19 cellular contexts compared by ENCODE assay signal in genomic region chr2:181862583-181863281, GRCh38. TPM values are rescaled to one million over a fixed set of nuclear protein-coding genes. Genes with fewer than 3 reads are reported as not detected.
DNase-seq lines count a peak whose midpoint lies in the region; ATAC-seq and TF ChIP-seq lines count a peak whose summit lies in the region.
"Had no signal": no experiment of that assay in that cellular context is flagged by ENCODE, and none has a peak within 500 bp of the region (broad histone marks: within the 10 kb centered on the region; RNA-seq: fewer than 3 reads in every experiment).

No MANE protein-coding gene starts in this region.

- H3K27ac ChIP-seq in PC-9 (no peak overlapping the region), body of pancreas (peak overlapping the region; percentile 67 to 88 (median 77)), neuronal stem cell (replicated peaks; ENCODE audit: low read length) (no peak overlapping the region), coronary artery (no peak overlapping the region)
- H3K27ac ChIP-seq: BLaER1, C4-2B had no signal

- H3K23ac ChIP-seq in neuronal stem cell (ENCODE audit: low read depth, low read length, poor library complexity): no peak overlapping the region

- H2BK15ac ChIP-seq in neuronal stem cell (ENCODE audit: low read length): no peak overlapping the region

- H2AFZ ChIP-seq in PC-9 (peak overlapping the region; percentile 10; the same call in 1 of the 2 replicates), neuronal stem cell (ENCODE audit: low read length) (peak overlapping the region; percentile 58)

- H3K18ac ChIP-seq in neuronal stem cell (ENCODE audit: low read length): no peak overlapping the region

- no peaks in the 10 kb centered on the region for H3K9me2 ChIP-seq in PC-9 (ENCODE audit: insufficient read depth)

- no TSS peak for BruUV-seq in PC-9 (replicated peaks; lab: Mats Ljungman, UMichigan)

- DNase-seq in PC-9 (no peak), body of pancreas (peak in 1 of 4 donors; percentile 51), neuronal stem cell (ENCODE audit: low spot score) (no peak), coronary artery (ENCODE audit: low spot score) (no peak), AG08396 (ENCODE audit: low spot score) (no peak), HuH-7 (ENCODE audit: low spot score) (no peak)
- DNase-seq: Caco-2; CD4-positive, CD25-positive, alpha-beta regulatory T cell; CD8-positive, alpha-beta T cell; DMS153; DMS79; EL; GDM1; GOT3; H7; HCEC 1CT had no signal

- H3K27me3 ChIP-seq in PC-9 (ENCODE audit: insufficient read depth, low read depth) (no peaks in the 10 kb centered on the region), body of pancreas (no peaks in the 10 kb centered on the region), neuronal stem cell (ENCODE audit: control insufficient read depth in 3 of 3, insufficient read depth in 3 of 3, low read depth in 1 of 3, low read length in 3 of 3) (no peaks in the 10 kb centered on the region)
- H3K27me3 ChIP-seq: BLaER1 had no signal

- H2BK5ac ChIP-seq in neuronal stem cell (ENCODE audit: low read length): no peak overlapping the region

- POLR2A ChIA-PET in PC-9 (lab: Charles Lee; ENCODE audit: unreplicated experiment): no interaction called here

- no peaks in the 10 kb centered on the region for H3F3A ChIP-seq in PC-9 (ENCODE audit: insufficient read depth, low read depth)

- H3K4me1 ChIP-seq in PC-9 (replicated peaks; ENCODE audit: insufficient read depth) (peaks cover 2% of the 10 kb centered on the region; the same call in 1 of the 2 replicates), body of pancreas (peaks cover 62% of the 10 kb centered on the region), neuronal stem cell (ENCODE audit: control insufficient read depth in 2 of 2, insufficient read depth in 1 of 2, low read depth in 1 of 2, low read length in 2 of 2) (peaks cover 0 to 5% of the 10 kb centered on the region in 2 donors)
- H3K4me1 ChIP-seq: BLaER1, Caco-2 had no signal

- no peaks in the 10 kb centered on the region for H3K79me2 ChIP-seq in PC-9 (ENCODE audit: low read depth)

- intact Hi-C loops in PC-9 (cut with micrococcal nuclease; ENCODE audit: unreplicated experiment) (no loop called here), body of pancreas (cut with DNase I) (no loop called here)

- no peak overlapping the region for H4K8ac ChIP-seq in neuronal stem cell (ENCODE audit: low read depth, low read length)

- no peak overlapping the region for H4K91ac ChIP-seq in neuronal stem cell (ENCODE audit: low read depth, low read length, poor library complexity)

- no peak overlapping the region for H2BK12ac ChIP-seq in neuronal stem cell (ENCODE audit: low read length)

- CTCF ChIA-PET in PC-9 (lab: Charles Lee): no interaction called here

- H3K4me3 ChIP-seq in PC-9 (no peak overlapping the region), body of pancreas (no peak overlapping the region), neuronal stem cell (ENCODE audit: low read length in 2 of 2) (no peak overlapping the region), coronary artery (no peak overlapping the region)
- H3K4me3 ChIP-seq: BLaER1, GM12878 had no signal

- no peak overlapping the region for H3K4me2 ChIP-seq in PC-9
- H3K4me2 ChIP-seq in neuronal stem cell (ENCODE audit: insufficient read depth, low read length, poor library complexity, severe bottlenecking): no peak overlapping the region
- H3K4me2 ChIP-seq: BLaER1 had no signal

- H3K36me3 ChIP-seq in PC-9 (ENCODE audit: low read depth) (no peaks in the 10 kb centered on the region), body of pancreas (replicated peaks in 1 of 2; ENCODE audit: insufficient read depth in 1 of 2, low read depth in 2 of 2) (no peaks in the 10 kb centered on the region), neuronal stem cell (replicated peaks in 1 of 2; ENCODE audit: control insufficient read depth in 2 of 2, insufficient read depth in 2 of 2, low read length in 2 of 2) (no peaks in the 10 kb centered on the region)
- H3K36me3 ChIP-seq: BLaER1 had no signal

- no peak overlapping the region for H2BK120ac ChIP-seq in neuronal stem cell (ENCODE audit: low read depth, low read length)

- WGBS in body of pancreas, 2 donors: 38 to 41% methylated on average over 4 of the region's 4 CpGs
- WGBS in neuronal stem cell (ENCODE audit: extremely low coverage in 2 of 2, insufficient read length in 2 of 2, insufficient replicate concordance in 1 of 2), 2 donors: no CpG with 5 or more reads among the region's 4 CpGs

- H3K4ac ChIP-seq in neuronal stem cell (ENCODE audit: low read length): no peak overlapping the region

- H3K9ac ChIP-seq in neuronal stem cell (ENCODE audit: low read depth, low read length, poor library complexity): no peak overlapping the region
- H3K9ac ChIP-seq: BLaER1 had no signal

- no peaks in the 10 kb centered on the region for H3K9me3 ChIP-seq in PC-9 (ENCODE audit: insufficient read depth, low read depth)
- no peaks in the 10 kb centered on the region for H3K9me3 ChIP-seq in body of pancreas
- no peaks in the 10 kb centered on the region for H3K9me3 ChIP-seq in neuronal stem cell (replicated peaks in 1 of 2; ENCODE audit: control insufficient read depth in 2 of 2, insufficient read depth in 1 of 2, low read depth in 1 of 2, low read length in 2 of 2)
- H3K9me3 ChIP-seq: BLaER1, Caco-2 had no signal

- H3K79me1 ChIP-seq in neuronal stem cell (ENCODE audit: low read depth, low read length): no peaks in the 10 kb centered on the region

- no peak for TF ChIP-seq CTCF in PC-9 (conservative IDR thresholded peaks at IDR 0.05)
- no peak for TF ChIP-seq CTCF in body of pancreas (IDR thresholded peaks at IDR 0.05)
- no peak for TF ChIP-seq CTCF in coronary artery (IDR thresholded peaks at IDR 0.05)

- no peak overlapping the region for H3K14ac ChIP-seq in neuronal stem cell (ENCODE audit: low read length)

- no peak overlapping the region for H2AK5ac ChIP-seq in neuronal stem cell (ENCODE audit: low read depth, low read length)

- no peak for TF ChIP-seq POLR2A in body of pancreas (IDR thresholded peaks at IDR 0.05)

- no peaks in the 10 kb centered on the region for H4K20me1 ChIP-seq in PC-9 (ENCODE audit: insufficient read depth)
- H4K20me1 ChIP-seq: BLaER1 had no signal

- ATAC-seq in body of pancreas: peak; percentile 75
- ATAC-seq: CD8-positive, alpha-beta T cell; GM12878 had no signal

RNA-seq across cellular contexts. Expression of gene ITPRID2, which starts 28.8 kb away (rescaled TPM):
- total RNA-seq in PC-9 (2021) (368 and 419 TPM in 2 replicates), body of pancreas (100 to 1,000 TPM; 224 to 274 TPM)
- 17.1 TPM for polyA plus RNA-seq in neuronal stem cell (2013, experiment 1 of 2)
- 18.2 TPM for polyA plus RNA-seq in neuronal stem cell (2013, experiment 2 of 2)

Comparison
In these comparisons a context has a peak if more than half of its experiments do, and no peak if none do; other contexts are left out.
1. H3K27ac ChIP-seq: peak in body of pancreas (4 of 4); none in PC-9 (single experiment), neuronal stem cell (single experiment) and coronary artery (0 of 2).